Comparison of ENCODE assay signal across 18 cellular contexts in the genomic region with DNA sequence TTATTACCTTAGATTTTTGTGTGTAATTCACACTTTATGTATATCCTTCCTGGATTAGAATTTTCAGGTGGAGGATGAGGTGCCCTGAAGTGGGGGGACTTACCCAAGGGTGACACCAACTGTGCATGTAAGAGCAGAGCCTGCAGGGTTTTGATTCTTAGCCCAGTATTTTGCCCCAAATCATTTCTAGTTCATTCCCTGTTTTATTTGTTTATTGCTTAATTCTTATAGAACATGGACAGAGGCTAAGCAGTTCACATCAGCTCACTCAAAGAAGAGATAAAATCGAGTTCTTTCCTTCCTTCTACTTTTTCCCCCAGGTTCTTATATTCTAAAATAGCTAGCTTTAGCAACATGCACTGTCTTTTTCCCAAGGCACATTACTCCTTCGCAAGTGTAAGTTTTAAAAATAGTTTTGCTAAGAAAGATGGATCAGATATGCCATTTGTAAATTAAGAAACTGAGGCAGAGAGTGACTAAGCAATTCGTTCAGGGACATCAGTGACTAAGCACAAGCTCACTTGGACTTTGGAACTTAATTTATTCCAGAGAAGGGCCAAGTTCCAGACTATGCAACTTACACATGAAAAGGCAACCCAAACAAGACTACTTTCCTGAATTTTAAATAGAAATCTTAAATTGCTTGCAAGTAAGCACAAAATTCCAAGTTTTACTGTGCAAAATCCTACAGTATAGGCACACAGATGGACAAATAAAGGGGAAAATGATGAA.
"Had no signal": no experiment of that assay in that cellular context is flagged by ENCODE, and none has a peak within 500 bp of the region (broad histone marks: within the 10 kb centered on the region; RNA-seq: fewer than 3 reads in every experiment).

No MANE protein-coding gene starts in this region.

- H3K27me3 ChIP-seq: colonic mucosa, sigmoid colon, stomach had no signal

- H3K27ac ChIP-seq: colonic mucosa, heart left ventricle, left lung, lower lobe of right lung, psoas muscle, sigmoid colon, skin epidermis, stomach, thoracic aorta had no signal

- ATAC-seq: heart left ventricle, left lung, lower lobe of right lung, psoas muscle had no signal

- H3K9me3 ChIP-seq: colonic mucosa, heart left ventricle, left lung, lower lobe of right lung, psoas muscle, sigmoid colon, stomach, thoracic aorta had no signal

- H3K36me3 ChIP-seq: colonic mucosa, heart left ventricle, left lung, lower lobe of right lung, sigmoid colon, stomach, thoracic aorta had no signal

- H3K4me3 ChIP-seq: colonic mucosa, heart left ventricle, left lung, lower lobe of right lung, psoas muscle, sigmoid colon, skin epidermis, stomach, thoracic aorta had no signal

- DNase-seq: colonic mucosa; dermis blood vessel endothelial cell; effector CD4-positive, alpha-beta T cell; endodermal cell; heart left ventricle; hippocampal formation; kidney glomerular epithelial cell; left lung; lower lobe of right lung; psoas muscle; sigmoid colon; stimulated activated CD4-positive, alpha-beta T cell treated with anti-CD3 and anti-CD28 coated beads, Interleukin-12 subunit alpha, Interleukin-12 subunit beta, amount 100 ng/mL, for 4 hours; stimulated activated naive CD4-positive, alpha-beta T cell; stomach; substantia nigra; trophoblast cell had no signal

- H3K4me1 ChIP-seq: colonic mucosa, heart left ventricle, left lung, lower lobe of right lung, psoas muscle, sigmoid colon, stomach had no signal
